In the genomic region with DNA sequence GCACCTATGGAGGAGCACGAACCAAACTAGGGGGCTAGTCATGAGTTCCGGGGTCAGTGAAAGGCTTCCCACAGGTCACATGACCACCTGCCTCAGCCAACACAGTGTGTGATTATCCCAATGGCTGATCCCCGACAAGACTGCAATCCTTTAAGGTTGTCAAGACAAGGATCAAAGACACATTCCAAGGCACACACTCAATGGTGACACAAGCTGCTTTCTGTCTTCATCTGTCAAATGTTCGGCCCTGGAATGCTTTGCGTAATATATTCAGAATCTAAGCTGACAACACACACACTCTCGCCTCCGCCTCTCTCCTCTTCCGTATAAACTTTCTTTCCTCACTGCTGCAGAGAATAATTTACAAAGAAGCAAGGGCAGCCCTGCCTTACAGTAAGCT, we compare ENCODE assay signal across 9 cellular contexts. TPM values are rescaled to one million over a fixed set of nuclear protein-coding genes. Genes with fewer than 3 reads are reported as not detected.
DNase-seq lines count a peak whose midpoint lies in the region; ATAC-seq and TF ChIP-seq lines count a peak whose summit lies in the region.
"Had no signal": no experiment of that assay in that cellular context is flagged by ENCODE, and none has a peak within 500 bp of the region (broad histone marks: within the 10 kb centered on the region; RNA-seq: fewer than 3 reads in every experiment).

No MANE protein-coding gene starts in this region.

- TF ChIP-seq CTCF in heart right ventricle (IDR thresholded peaks at IDR 0.05) (no peak), prostate gland (IDR thresholded peaks at IDR 0.05) (no peak)

- H3K27me3 ChIP-seq in heart right ventricle (no peaks in the 10 kb centered on the region), prostate gland (replicated peaks; ENCODE audit: insufficient read depth) (no peaks in the 10 kb centered on the region)

- peaks cover 21% of the 10 kb centered on the region for H3K36me3 Mint-ChIP-seq in activated CD8-positive, alpha-beta T cell treated with anti-CD3 and anti-CD28 coated beads, Interleukin-2, amount 10 ng/mL, durations not matched to agents 7 days and 5 days (ENCODE audit: low read depth)

- no peaks in the 10 kb centered on the region for H3K27me3 Mint-ChIP-seq in activated CD8-positive, alpha-beta T cell treated with anti-CD3 and anti-CD28 coated beads, Interleukin-2, amount 10 ng/mL, durations not matched to agents 7 days and 5 days (ENCODE audit: low read depth)

- H3K4me3 ChIP-seq in heart right ventricle (no peak overlapping the region), prostate gland (no peak overlapping the region)

- POLR2A ChIA-PET in activated CD8-positive, alpha-beta T cell treated with anti-CD3 and anti-CD28 coated beads, Interleukin-2, amount 10 ng/mL, durations not matched to agents 7 days and 5 days (lab: Charles Lee): interaction anchor here (1.4 kb wide), 1 partner anchor 9 kb away, joined by 3 read pairs; no protein-coding TSS in a partner anchor

- H3K27ac ChIP-seq in heart right ventricle (peak overlapping the region; percentile 23 to 77 (median 64)), prostate gland (peak overlapping the region; percentile 25 to 34)

- no peak for ATAC-seq in activated CD8-positive, alpha-beta T cell treated with anti-CD3 and anti-CD28 coated beads, Interleukin-2, amount 10 ng/mL, durations not matched to agents 7 days and 5 days
- ATAC-seq in heart right ventricle (peak in 7 of 8 donors; percentile 7 to 55 (median 21)), HG02642 (IDR thresholded peaks at IDR 0.05; ENCODE audit: poor library complexity, unreplicated experiment) (no peak)

- intact Hi-C loops in heart right ventricle (cut with DNase I) (no loop called here), prostate gland (cut with DNase I) (loop anchor here (5.0 kb wide), 1 partner anchor 34 kb away; no protein-coding TSS in a partner anchor)

- peak overlapping the region; percentile 46 for H3K27ac Mint-ChIP-seq in activated CD8-positive, alpha-beta T cell treated with anti-CD3 and anti-CD28 coated beads, Interleukin-2, amount 10 ng/mL, durations not matched to agents 7 days and 5 days

- H3K4me1 ChIP-seq in heart right ventricle: peaks cover 36 to 98% (median 89%) of the 10 kb centered on the region in 9 donors
- peaks cover 29% of the 10 kb centered on the region for H3K4me1 ChIP-seq in prostate gland (replicated peaks)

- CTCF ChIA-PET in activated CD8-positive, alpha-beta T cell treated with anti-CD3 and anti-CD28 coated beads, Interleukin-2, amount 10 ng/mL, durations not matched to agents 7 days and 5 days (lab: Charles Lee): interaction anchor here (1.0 to 3.9 kb wide), 4 partner anchors 8 to 162 kb away, joined by 4 to 75 read pairs (median 42); a partner anchor contains a TSS

- no peak for TF ChIP-seq POLR2A in prostate gland (IDR thresholded peaks at IDR 0.05)

- H3K9me3 Mint-ChIP-seq in activated CD8-positive, alpha-beta T cell treated with anti-CD3 and anti-CD28 coated beads, Interleukin-2, amount 10 ng/mL, durations not matched to agents 7 days and 5 days (ENCODE audit: insufficient read depth): no peaks in the 10 kb centered on the region

- 36 to 38% methylated on average over 8 of the region's 8 CpGs for WGBS in heart right ventricle, 2 donors
- 40% methylated on average over 8 of the region's 8 CpGs for WGBS in prostate gland

- peaks cover 0 to 23% (median 0%) of the 10 kb centered on the region in 9 donors for H3K36me3 ChIP-seq in heart right ventricle
- no peaks in the 10 kb centered on the region for H3K36me3 ChIP-seq in prostate gland

- peaks cover 80% of the 10 kb centered on the region for H3K4me1 Mint-ChIP-seq in activated CD8-positive, alpha-beta T cell treated with anti-CD3 and anti-CD28 coated beads, Interleukin-2, amount 10 ng/mL, durations not matched to agents 7 days and 5 days (ENCODE audit: low read depth)

- peak; percentile 61 for DNase-seq in COLO829 (ENCODE audit: low spot score)
- no peak for DNase-seq in activated CD8-positive, alpha-beta T cell treated with anti-CD3 and anti-CD28 coated beads, Interleukin-2, amount 10 ng/mL, durations not matched to agents 7 days and 5 days
- DNase-seq in heart right ventricle: no peak
- DNase-seq in prostate gland (ENCODE audit: low spot score): no peak
- DNase-seq in stimulated activated CD4-positive, alpha-beta T cell treated with anti-CD3 and anti-CD28 coated beads, Interleukin-1b, Interleukin-23, amount 100 ng/mL, for 48 hours: no peak
- no peak for DNase-seq in stimulated activated CD4-positive, alpha-beta T cell treated with anti-CD3 and anti-CD28 coated beads, Interleukin-4, amount 100 ng/mL, for 4 hours
- DNase-seq in Ammon's horn (ENCODE audit: low spot score): no peak
- DNase-seq: NCI-H510A treated with DMSO at 0.1 percent for 48 hours had no signal

- no peak overlapping the region for H3K4me3 Mint-ChIP-seq in activated CD8-positive, alpha-beta T cell treated with anti-CD3 and anti-CD28 coated beads, Interleukin-2, amount 10 ng/mL, durations not matched to agents 7 days and 5 days

- H3K9me3 ChIP-seq in heart right ventricle (no peaks in the 10 kb centered on the region), prostate gland (no peaks in the 10 kb centered on the region)

RNA-seq across cellular contexts. Expression of a gene that starts 11.7 kb away (rescaled TPM):
- total RNA-seq in activated CD8-positive, alpha-beta T cell treated with anti-CD3 and anti-CD28 coated beads, Interleukin-2, amount 10 ng/mL, durations not matched to agents 7 days and 5 days: 10 to 100 TPM; 82.2 to 93.6 TPM
- total RNA-seq in heart right ventricle (10 to 100 TPM; 51.4 to 76.1 (median 63.3) TPM), prostate gland (100 to 1,000 TPM in 1 of 2 donors, 10 to 100 TPM in 1; 84.6 to 120 TPM)
- polyA plus RNA-seq in heart right ventricle: 10 to 100 TPM; 29.5 to 45.2 TPM

RNA-seq across cellular contexts. Expression of a gene that starts 52.2 kb away (rescaled TPM):
- 10 to 100 TPM; 11.4 to 12.0 TPM for total RNA-seq in activated CD8-positive, alpha-beta T cell treated with anti-CD3 and anti-CD28 coated beads, Interleukin-2, amount 10 ng/mL, durations not matched to agents 7 days and 5 days
- 1 to 10 TPM; 1.3 to 4.2 (median 2.8) TPM for total RNA-seq in heart right ventricle
- 10 to 100 TPM in 1 of 2 donors, 1 to 10 TPM in 1; 3.2 to 14.1 TPM for polyA plus RNA-seq in heart right ventricle
- 10 to 100 TPM; 27.9 to 36.8 TPM for total RNA-seq in prostate gland

Comparison
In these comparisons a context has a peak if more than half of its experiments do, and no peak if none do; other contexts are left out.
1. ATAC-seq: peak in heart right ventricle (7 of 8); none in activated CD8-positive, alpha-beta T cell treated with anti-CD3 and anti-CD28 coated beads, Interleukin-2, amount 10 ng/mL, durations not matched to agents 7 days and 5 days (single experiment) and HG02642 (single experiment).